Comparison of ENCODE assay signal across 8 cellular contexts in genomic region chr9:100598641-100599145, GRCh38. TPM values are rescaled to one million over a fixed set of nuclear protein-coding genes. Genes with fewer than 3 reads are reported as not detected.
DNase-seq lines count a peak whose midpoint lies in the region; ATAC-seq and TF ChIP-seq lines count a peak whose summit lies in the region.

No MANE protein-coding gene starts in this region.

- no peak for TF ChIP-seq CTCF in epithelial cell of proximal tubule (conservative IDR thresholded peaks at IDR 0.05; ENCODE audit: low read depth, low read length)

- peak overlapping the region; percentile 56 for H3K4me3 ChIP-seq in epithelial cell of proximal tubule (ENCODE audit: low read depth, low read length)

- peak; percentile 58 for ATAC-seq in GM19468 (IDR thresholded peaks at IDR 0.05; ENCODE audit: extremely low read depth, unreplicated experiment)

- peak; percentile 93 for DNase-seq in COLO668 (lab: John Stamatoyannopoulos, UW; ENCODE audit: unreplicated experiment)
- DNase-seq in HPDE6-E6E7 (ENCODE audit: extremely low spot score), result peak; percentile 66
- DNase-seq in NOMO-1 (lab: John Stamatoyannopoulos, UW; ENCODE audit: unreplicated experiment in 2 of 2), result peak; percentile 47 to 52
- peak; percentile 71 for DNase-seq in activated T-cell treated with anti-CD3 and anti-CD28 coated beads for 1 hour (ENCODE audit: low read depth)
- DNase-seq in epithelial cell of proximal tubule (ENCODE audit: low read depth), result no peak
- DNase-seq in mucosa of gallbladder (ENCODE audit: low spot score), result peak; percentile 84
- DNase-seq in stimulated activated CD8-positive, alpha-beta memory T cell treated with anti-CD3 and anti-CD28 coated beads, Interleukin-4, amount 100 ng/mL, for 4 hours (ENCODE audit: low read depth in 2 of 2, low spot score in 1 of 2), result peak; percentile 52 to 62

RNA-seq across cellular contexts. Expression of gene CAVIN4, which starts 20.8 kb away (rescaled TPM):
- total RNA-seq in epithelial cell of proximal tubule (0.36 and 0.98 TPM in 2 replicates), mucosa of gallbladder (0.26 TPM)
